ENCODE assay signal across 8 cellular contexts in genomic region chr4:1872918-1873269, GRCh38. TPM values are rescaled to one million over a fixed set of nuclear protein-coding genes. Genes with fewer than 3 reads are reported as not detected.
DNase-seq lines count a peak whose midpoint lies in the region; ATAC-seq and TF ChIP-seq lines count a peak whose summit lies in the region.

No MANE protein-coding gene starts in this region.

- peak overlapping the region; percentile 87 for H3K27ac Mint-ChIP-seq in CD8-positive, alpha-beta T cell
- H3K27ac Mint-ChIP-seq in activated naive CD4-positive, alpha-beta T cell treated with anti-CD3 and anti-CD28 coated beads, Interleukin-2, amount 50 U/mL, for 24 hours = peak overlapping the region; percentile 99

- H3K27ac ChIP-seq in CD8-positive, alpha-beta T cell (ENCODE audit: low read depth, low read length) = no peak overlapping the region
- no peak overlapping the region for H3K27ac ChIP-seq in mesodermal cell (ENCODE audit: low read depth, low read length, severe bottlenecking)

- 40 to 50% methylated on average over 1 of the region's 2 CpGs for WGBS in mesodermal cell (ENCODE audit: insufficient coverage in 2 of 2), 2 experiments

- intact Hi-C loops in CD8-positive, alpha-beta T cell (cut with DNase I, micrococcal nuclease) = loop anchor here (5.0 kb wide), 5 partner anchors 134 to 544 kb away; partner anchors contain the start of genes CFAP99 (in 1 of the 2), FAM53A (in 1 of the 2), NELFA (in 1 of the 2) and UVSSA (in 1 of the 2)

- H3K36me3 Mint-ChIP-seq in CD8-positive, alpha-beta T cell = peaks cover 2% of the 10 kb centered on the region
- no peaks in the 10 kb centered on the region for H3K36me3 Mint-ChIP-seq in activated naive CD4-positive, alpha-beta T cell treated with anti-CD3 and anti-CD28 coated beads, Interleukin-2, amount 50 U/mL, for 24 hours

- CTCF ChIA-PET in CD8-positive, alpha-beta T cell (lab: Charles Lee) = interaction anchor here (1.3 to 5.3 kb wide), 2 partner anchors 27 to 179 kb away, joined by 3 to 37 read pairs; no protein-coding TSS in a partner anchor

- peaks cover 21% of the 10 kb centered on the region for H3K4me1 ChIP-seq in CD8-positive, alpha-beta T cell (ENCODE audit: insufficient read depth, low read length)
- peaks cover 14% of the 10 kb centered on the region for H3K4me1 ChIP-seq in mesodermal cell (ENCODE audit: control insufficient read depth, insufficient read depth, low read length, poor library complexity, severe bottlenecking)

- no peaks in the 10 kb centered on the region for H3K9me3 Mint-ChIP-seq in CD8-positive, alpha-beta T cell
- H3K9me3 Mint-ChIP-seq in activated naive CD4-positive, alpha-beta T cell treated with anti-CD3 and anti-CD28 coated beads, Interleukin-2, amount 50 U/mL, for 24 hours = no peaks in the 10 kb centered on the region

- no peaks in the 10 kb centered on the region for H3K27me3 Mint-ChIP-seq in CD8-positive, alpha-beta T cell (ENCODE audit: low read depth)
- H3K27me3 Mint-ChIP-seq in activated naive CD4-positive, alpha-beta T cell treated with anti-CD3 and anti-CD28 coated beads, Interleukin-2, amount 50 U/mL, for 24 hours = no peaks in the 10 kb centered on the region

- ATAC-seq in CD8-positive, alpha-beta T cell = no peak
- no peak for ATAC-seq in GM18909 (IDR thresholded peaks at IDR 0.05; ENCODE audit: poor library complexity, unreplicated experiment)

- H3K4me3 Mint-ChIP-seq in CD8-positive, alpha-beta T cell = peak overlapping the region; percentile 83
- H3K4me3 Mint-ChIP-seq in activated naive CD4-positive, alpha-beta T cell treated with anti-CD3 and anti-CD28 coated beads, Interleukin-2, amount 50 U/mL, for 24 hours = peak overlapping the region; percentile 93

- peaks cover 35% of the 10 kb centered on the region for H3K4me1 Mint-ChIP-seq in CD8-positive, alpha-beta T cell (ENCODE audit: low read depth)
- peaks cover 33% of the 10 kb centered on the region for H3K4me1 Mint-ChIP-seq in activated naive CD4-positive, alpha-beta T cell treated with anti-CD3 and anti-CD28 coated beads, Interleukin-2, amount 50 U/mL, for 24 hours

- POLR2A ChIA-PET in CD8-positive, alpha-beta T cell (lab: Charles Lee) = interaction anchor here (1.3 kb wide), 1 partner anchor 17 kb away, joined by 3 read pairs; the partner anchor contains the start of gene LETM1

- no peaks in the 10 kb centered on the region for H3K36me3 ChIP-seq in CD8-positive, alpha-beta T cell (ENCODE audit: insufficient read depth, low read length)
- H3K36me3 ChIP-seq in mesodermal cell (ENCODE audit: control insufficient read depth, insufficient read depth, low read length) = peaks cover 13% of the 10 kb centered on the region

- TF ChIP-seq CTCF in CD8-positive, alpha-beta T cell (IDR thresholded peaks at IDR 0.05) = no peak

- no peaks in the 10 kb centered on the region for H3K27me3 ChIP-seq in CD8-positive, alpha-beta T cell (ENCODE audit: insufficient read depth, low read length)

- peak overlapping the region; percentile 20 for H3K4me3 ChIP-seq in CD8-positive, alpha-beta T cell (ENCODE audit: low read depth, low read length)
- H3K4me3 ChIP-seq in mesodermal cell (ENCODE audit: extremely low read depth, insufficient read depth, low read length, poor library complexity, severe bottlenecking) = peak overlapping the region; percentile 82

- no peak for DNase-seq in CD8-positive, alpha-beta T cell
- DNase-seq in HT-29 (ENCODE audit: low spot score) = peak; percentile 30
- DNase-seq in T1000 (lab: John Stamatoyannopoulos, UW) = no peak
- DNase-seq in NCI-H526 (lab: John Stamatoyannopoulos, UW) = no peak
- no peak for DNase-seq in amygdala (lab: John Stamatoyannopoulos, UW)

- no peaks in the 10 kb centered on the region for H3K9me3 ChIP-seq in CD8-positive, alpha-beta T cell (ENCODE audit: low read length)
- H3K9me3 ChIP-seq in mesodermal cell (ENCODE audit: control insufficient read depth, low read length) = no peaks in the 10 kb centered on the region

RNA-seq across cellular contexts. Expression of gene NSD2, which starts 1.7 kb away (rescaled TPM):
- 10 to 100 TPM; 27.3 to 32.5 TPM for total RNA-seq in CD8-positive, alpha-beta T cell
- total RNA-seq in HT-29 (2014; rRNA removed; shearing (Covaris generic)) = 70.5 and 73.7 TPM in 2 replicates
- 72.4 TPM for polyA plus RNA-seq in mesodermal cell (2013, experiment 1 of 2)
- polyA plus RNA-seq in mesodermal cell (2013, experiment 2 of 2) = 67.5 TPM

RNA-seq across cellular contexts. Expression of gene LETM1, which starts 16.9 kb away (rescaled TPM):
- total RNA-seq in CD8-positive, alpha-beta T cell = 10 to 100 TPM; 22.7 to 25.9 TPM
- 95.8 and 106 TPM in 2 replicates for total RNA-seq in HT-29 (2014; rRNA removed; shearing (Covaris generic))
- polyA plus RNA-seq in mesodermal cell (2013, experiment 1 of 2) = 19.3 TPM
- polyA plus RNA-seq in mesodermal cell (2013, experiment 2 of 2) = 18.9 TPM
